ENCODE assay signal across 21 cellular contexts in the genomic region with DNA sequence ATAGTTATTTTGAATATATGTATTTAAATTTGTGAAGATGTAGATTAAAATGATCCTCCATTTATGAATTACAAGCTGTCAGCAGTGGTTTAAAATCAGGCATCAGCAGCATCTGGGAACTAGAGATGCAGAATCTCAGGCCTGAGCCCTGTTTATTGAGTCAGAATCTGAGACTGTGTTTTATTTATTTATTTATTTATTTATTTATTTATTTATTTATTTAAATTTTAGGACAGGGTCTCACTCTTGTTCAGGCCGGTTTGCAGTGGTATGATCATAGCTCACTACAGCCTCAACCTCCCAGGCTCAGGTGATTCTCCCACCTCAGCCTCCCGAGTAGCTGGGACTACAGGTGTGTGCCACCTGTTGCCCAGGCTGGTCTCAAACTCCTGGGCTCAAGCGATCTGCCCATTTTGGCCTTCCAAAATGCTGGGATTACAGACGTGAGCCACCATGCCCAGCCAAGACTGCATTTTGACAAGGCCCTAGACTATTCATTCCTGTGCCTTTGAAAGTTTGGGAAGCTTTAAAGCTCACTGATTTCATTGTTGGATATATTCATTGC.
DNase-seq lines count a peak whose midpoint lies in the region; ATAC-seq, FAIRE-seq and TF ChIP-seq lines count a peak whose summit lies in the region.
"Had no signal": no experiment of that assay in that cellular context is flagged by ENCODE, and none has a peak within 500 bp of the region (broad histone marks: within the 10 kb centered on the region; RNA-seq: fewer than 3 reads in every experiment).

No MANE protein-coding gene starts in this region.

- H2BK5ac ChIP-seq in trophoblast cell (ENCODE audit: low read depth, low read length, poor library complexity): no peak overlapping the region

- no peak for TF ChIP-seq EP300 in HepG2 (IDR thresholded peaks at IDR 0.05; ENCODE audit: low read depth in 2 of 2, low read length in 2 of 2)
- no peak for TF ChIP-seq EP300 in HepG2 (CRISPR knock-in tag; IDR thresholded peaks at IDR 0.05; ENCODE audit: borderline replicate concordance)

- H3K79me1 ChIP-seq in trophoblast cell (ENCODE audit: low read length): peaks cover 2% of the 10 kb centered on the region

- TF ChIP-seq POLR2A in HepG2 (IDR thresholded peaks at IDR 0.05; ENCODE audit: insufficient read depth in 1 of 2, low read depth in 2 of 2, low read length in 2 of 2) (no peak), right lobe of liver (IDR thresholded peaks at IDR 0.05) (no peak)

- H2AFZ ChIP-seq in HepG2 (ENCODE audit: low read length) (no peak overlapping the region), trophoblast cell (ENCODE audit: insufficient read depth, low read length, poor library complexity) (no peak overlapping the region)

- no peak for TF ChIP-seq CTCF in HepG2 (CRISPR knock-in tag; IDR thresholded peaks at IDR 0.05)
- no peak for TF ChIP-seq CTCF in right lobe of liver (IDR thresholded peaks at IDR 0.05)
- TF ChIP-seq CTCF in Caco-2 (IDR thresholded peaks at IDR 0.05; ENCODE audit: insufficient read depth in 1 of 2, low read depth in 1 of 2, low read length in 1 of 2, severe bottlenecking in 1 of 2, unreplicated experiment in 1 of 2): no peak
- TF ChIP-seq CTCF in type B pancreatic cell (conservative IDR thresholded peaks at IDR 0.05): no peak

- H4K91ac ChIP-seq in trophoblast cell (ENCODE audit: low read depth, low read length): no peak overlapping the region

- H3K9ac ChIP-seq in HepG2 (ENCODE audit: insufficient read depth, low read depth, low read length) (no peak overlapping the region), trophoblast cell (ENCODE audit: low read length) (no peak overlapping the region)

- WGBS in HepG2 (ENCODE audit: low lambda C conversion rate): 96% methylated on average over 4 of the region's 4 CpGs
- 88% methylated on average over 1 of the region's 4 CpGs for WGBS in right lobe of liver (ENCODE audit: insufficient coverage, low coverage, low lambda C conversion rate, missing lambda C conversion rate)
- WGBS in trophoblast cell (ENCODE audit: extremely low coverage, insufficient coverage, insufficient read length): no CpG with 5 or more reads among the region's 4 CpGs

- H3K14ac ChIP-seq in trophoblast cell (ENCODE audit: low read length): no peak overlapping the region

- H3K27me3 ChIP-seq in HepG2 (ENCODE audit: control insufficient read depth in 1 of 2, insufficient read depth in 2 of 2, low read length in 2 of 2) (no peaks in the 10 kb centered on the region), right lobe of liver (no peaks in the 10 kb centered on the region), Caco-2 (replicated peaks; ENCODE audit: control insufficient read depth, insufficient read depth, low read length) (no peaks in the 10 kb centered on the region), trophoblast cell (ENCODE audit: insufficient read depth, low read length) (no peaks in the 10 kb centered on the region)
- H3K27me3 ChIP-seq: Peyer's patch had no signal

- H3K9me3 Mint-ChIP-seq in Caco-2 (ENCODE audit: unreplicated experiment) (no peaks in the 10 kb centered on the region), memory B cell (no peaks in the 10 kb centered on the region), type B pancreatic cell (no peaks in the 10 kb centered on the region)
- H3K9me3 Mint-ChIP-seq: CD4-positive, alpha-beta memory T cell had no signal

- CTCF ChIA-PET in HepG2 (lab: Yijun Ruan, JAX; ENCODE audit: low intra/inter-chr PET ratio, low total read pairs): no interaction called here
- CTCF ChIA-PET in Caco-2 (lab: Charles Lee): no interaction called here

- FAIRE-seq in HepG2 (lab: Jason Lieb, UNC): no peak
- FAIRE-seq: G401.6, GM12892, GM18507, H1 had no signal

- DNase-seq in HepG2 (ENCODE audit: low spot score) (no peak), right lobe of liver (no peak), Caco-2 (no peak), memory B cell (ENCODE audit: low spot score in 2 of 2) (no peak), type B pancreatic cell (ENCODE audit: extremely low spot score, unreplicated experiment) (no peak), trophoblast cell (no peak)
- DNase-seq in stimulated activated CD4-positive, alpha-beta T cell treated with anti-CD3 and anti-CD28 coated beads, Interleukin-4, amount 100 ng/mL, for 24 hours: no peak
- DNase-seq: CD4-positive, alpha-beta memory T cell; Kasumi-1; NCI-H1694; NCI-H2081; NCI-H2171; NCI-H446; NCI-H526; Peyer's patch had no signal

- H2AK5ac ChIP-seq in trophoblast cell (ENCODE audit: low read length): no peak overlapping the region

- H3K4ac ChIP-seq in trophoblast cell (ENCODE audit: low read depth, low read length): no peak overlapping the region

- H3K23ac ChIP-seq in trophoblast cell (ENCODE audit: low read length): no peak overlapping the region

- H3K9me3 ChIP-seq in HepG2 (ENCODE audit: low read length): no peaks in the 10 kb centered on the region
- H3K9me3 ChIP-seq in right lobe of liver: no peaks in the 10 kb centered on the region
- H3K9me3 ChIP-seq in Caco-2: no peaks in the 10 kb centered on the region
- H3K9me3 ChIP-seq in trophoblast cell (ENCODE audit: insufficient read depth, low read depth, low read length): no peaks in the 10 kb centered on the region
- H3K9me3 ChIP-seq: Peyer's patch had no signal

- H3K36me3 Mint-ChIP-seq in Caco-2 (ENCODE audit: insufficient read depth, unreplicated experiment) (peaks cover 62% of the 10 kb centered on the region), memory B cell (peaks cover 27% of the 10 kb centered on the region), type B pancreatic cell (peaks cover 10% of the 10 kb centered on the region)

- ATAC-seq in HepG2 (no peak), right lobe of liver (no peak), memory B cell (ENCODE audit: low read depth) (no peak), HG03469 (IDR thresholded peaks at IDR 0.05; ENCODE audit: unreplicated experiment) (no peak)
- ATAC-seq: HCT116 had no signal

- intact Hi-C loops in HepG2 (cut with micrococcal nuclease; ENCODE audit: unreplicated experiment): loop anchor here (5.0 kb wide), 1 partner anchor 64 kb away; no protein-coding TSS in a partner anchor
- intact Hi-C loops in right lobe of liver (cut with DNase I): no loop called here
- intact Hi-C loops in Caco-2 (cut with micrococcal nuclease; ENCODE audit: unreplicated experiment): no loop called here

- H3K4me1 ChIP-seq in HepG2 (ENCODE audit: insufficient read depth, low read length) (peaks cover 29% of the 10 kb centered on the region), right lobe of liver (peaks cover 0 to 7% (median 3%) of the 10 kb centered on the region in 4 donors), Caco-2 (peaks cover 21% of the 10 kb centered on the region), trophoblast cell (ENCODE audit: control insufficient read depth in 1 of 2, insufficient read depth in 2 of 2, low read length in 2 of 2) (peaks cover 4 to 15% of the 10 kb centered on the region in 2 experiments)

- POLR2A ChIA-PET in HepG2 (lab: Yijun Ruan, JAX): no interaction called here
- POLR2A ChIA-PET in Caco-2 (lab: Charles Lee): interaction anchor here (0.9 kb wide), 1 partner anchor 71 kb away, joined by 3 read pairs; no protein-coding TSS in a partner anchor

- in situ Hi-C loops in HepG2 (cut with HindIII; ENCODE audit: extremely low pct_ligation_motif_present, low pct_unique_long_range_greater_than_20kb): no loop called here

- no peak overlapping the region for H2BK120ac ChIP-seq in trophoblast cell (ENCODE audit: insufficient read depth, low read length, poor library complexity)

- peaks cover 2 to 52% of the 10 kb centered on the region in 2 experiments; a peak in 4 of 5 replicates for H3K36me3 ChIP-seq in HepG2 (replicated peaks in 1 of 2; ENCODE audit: control insufficient read depth in 1 of 2, insufficient read depth in 2 of 2, low read length in 2 of 2)
- peaks cover 0 to 20% (median 2%) of the 10 kb centered on the region in 4 donors for H3K36me3 ChIP-seq in right lobe of liver
- peaks cover 16% of the 10 kb centered on the region for H3K36me3 ChIP-seq in Caco-2 (ENCODE audit: control insufficient read depth, insufficient read depth, low read length)
- H3K36me3 ChIP-seq in trophoblast cell (ENCODE audit: control insufficient read depth in 1 of 2, insufficient read depth in 2 of 2, low read length in 2 of 2): peaks cover 18 to 23% of the 10 kb centered on the region in 2 experiments

- peaks cover 63% of the 10 kb centered on the region for H3K79me2 ChIP-seq in HepG2 (ENCODE audit: insufficient read depth, low read length)
- peaks cover 4% of the 10 kb centered on the region for H3K79me2 ChIP-seq in trophoblast cell (ENCODE audit: control insufficient read depth, insufficient read depth, low read length, poor library complexity)

- TF ChIP-seq RAD21 in HepG2 (CRISPR knock-in tag; IDR thresholded peaks at IDR 0.05): no peak

- H3K4me3 Mint-ChIP-seq in Caco-2 (ENCODE audit: unreplicated experiment) (no peak overlapping the region), memory B cell (no peak overlapping the region), type B pancreatic cell (no peak overlapping the region)
- H3K4me3 Mint-ChIP-seq: CD4-positive, alpha-beta memory T cell had no signal

- H3K4me3 ChIP-seq in HepG2 (replicated peaks in 1 of 3; ENCODE audit: insufficient read depth in 1 of 3, low read depth in 2 of 3, low read length in 3 of 3) (no peak overlapping the region), right lobe of liver (no peak overlapping the region), Caco-2 (ENCODE audit: low read depth, low read length) (no peak overlapping the region), trophoblast cell (ENCODE audit: low read depth, low read length) (no peak overlapping the region)
- H3K4me3 ChIP-seq: Peyer's patch had no signal

- H2BK12ac ChIP-seq in trophoblast cell (ENCODE audit: low read length): no peak overlapping the region

- BruUV-seq in HepG2 (replicated peaks; lab: Mats Ljungman, UMichigan) (no TSS peak), Caco-2 (replicated peaks; lab: Mats Ljungman, UMichigan) (no TSS peak)

- H3K27ac Mint-ChIP-seq in Caco-2 (ENCODE audit: unreplicated experiment): peak overlapping the region; percentile 80
- peak overlapping the region; percentile 16 for H3K27ac Mint-ChIP-seq in memory B cell
- H3K27ac Mint-ChIP-seq in type B pancreatic cell: peak overlapping the region; percentile 41

- no peak overlapping the region for H3K18ac ChIP-seq in trophoblast cell (ENCODE audit: low read length)

- H3K27ac ChIP-seq in HepG2 (ENCODE audit: extremely low read length, insufficient read depth, low read length) (peak overlapping the region; percentile 73), right lobe of liver (no peak overlapping the region), trophoblast cell (ENCODE audit: low read depth, low read length) (no peak overlapping the region)
- H3K27ac ChIP-seq: Peyer's patch had no signal

- H4K12ac ChIP-seq in trophoblast cell (ENCODE audit: low read depth, low read length): no peak overlapping the region

- H3K4me1 Mint-ChIP-seq in Caco-2 (ENCODE audit: low read depth, unreplicated experiment) (peaks cover 38% of the 10 kb centered on the region), memory B cell (peaks cover 41% of the 10 kb centered on the region), type B pancreatic cell (ENCODE audit: unreplicated experiment) (peaks cover 23% of the 10 kb centered on the region)

- no peaks in the 10 kb centered on the region for H3K27me3 Mint-ChIP-seq in Caco-2 (ENCODE audit: insufficient read depth, unreplicated experiment)
- H3K27me3 Mint-ChIP-seq in memory B cell: no peaks in the 10 kb centered on the region
- H3K27me3 Mint-ChIP-seq in type B pancreatic cell: no peaks in the 10 kb centered on the region
- H3K27me3 Mint-ChIP-seq: CD4-positive, alpha-beta memory T cell had no signal

- H3K4me2 ChIP-seq in HepG2 (ENCODE audit: low read depth, low read length): no peak overlapping the region
- H3K4me2 ChIP-seq in trophoblast cell (ENCODE audit: low read length): no peak overlapping the region

- H4K20me1 ChIP-seq in HepG2 (ENCODE audit: insufficient read depth, low read length): peaks cover 3% of the 10 kb centered on the region

- H4K8ac ChIP-seq in trophoblast cell (ENCODE audit: low read depth, low read length): no peak overlapping the region

Comparison
In these comparisons a context has a peak if more than half of its experiments do, and no peak if none do; other contexts are left out.
1. H3K27ac Mint-ChIP-seq: peak in every context shown above with its lines; median percentile 80 in Caco-2; 41 in type B pancreatic cell; 16 in memory B cell.